In the genomic region with DNA sequence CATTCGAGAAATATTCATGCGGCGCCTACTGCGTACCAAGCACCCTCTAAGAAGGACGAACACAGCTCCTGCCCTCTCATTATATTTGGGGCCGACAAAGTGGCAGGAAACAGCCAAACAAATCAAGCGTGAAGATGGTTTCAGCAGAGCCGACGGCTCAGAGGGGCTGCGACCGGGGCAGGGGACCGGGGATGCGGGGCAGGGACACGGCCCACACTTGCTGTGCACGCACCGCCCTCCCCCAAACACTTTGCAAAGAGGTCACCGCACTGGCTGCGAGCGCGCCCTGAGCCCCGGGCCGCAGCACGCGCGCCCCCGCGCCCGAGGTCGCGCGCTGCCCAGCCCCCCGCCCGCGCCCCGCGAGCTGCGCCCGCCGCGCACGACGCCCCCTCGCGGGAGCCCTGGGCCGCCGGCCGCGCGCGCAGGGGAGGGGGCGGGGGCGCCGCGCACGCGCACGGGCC, we compare ENCODE assay signal across 8 cellular contexts. TPM values are rescaled to one million over a fixed set of nuclear protein-coding genes. Genes with fewer than 3 reads are reported as not detected.
A peak's percentile ranks its signal among the peaks of the same experiment; 100 is the strongest.
DNase-seq lines count a peak whose midpoint lies in the region; ATAC-seq, FAIRE-seq and TF ChIP-seq lines count a peak whose summit lies in the region.

No MANE protein-coding gene starts in this region.

- H3K56ac ChIP-seq in H1 (replicated peaks; ENCODE audit: insufficient read length, low read depth, low read length) = no peak overlapping the region

- peak overlapping the region in 1 of 7 donors; percentile 70 for H3K27ac Mint-ChIP-seq in CD4-positive, alpha-beta memory T cell
- peak overlapping the region; percentile 20 to 69 for H3K27ac Mint-ChIP-seq in T-cell

- H2AK5ac ChIP-seq in H1 (ENCODE audit: low read depth, low read length) = no peak overlapping the region

- peaks cover 7% of the 10 kb centered on the region for H3K79me1 ChIP-seq in H1 (ENCODE audit: low read depth, low read length)

- H3K27ac ChIP-seq in CD4-positive, alpha-beta memory T cell (ENCODE audit: low read depth, low read length) = no peak overlapping the region
- peak overlapping the region; percentile 18; the same call in 1 of the 2 replicates for H3K27ac ChIP-seq in HCT116 (ENCODE audit: low read depth, low read length)
- no peak overlapping the region for H3K27ac ChIP-seq in H1 (ENCODE audit: low read depth, low read length)
- H3K27ac ChIP-seq in uterus = peak overlapping the region; percentile 82 to 84

- H3K9me2 ChIP-seq in HCT116 (ENCODE audit: insufficient read depth) = no peaks in the 10 kb centered on the region

- TF ChIP-seq CTCF in HCT116 (IDR thresholded peaks at IDR 0.05 in 2 of 3, conservative IDR thresholded peaks at IDR 0.05 in 1 of 3; ENCODE audit: borderline replicate concordance in 1 of 3, insufficient read depth in 1 of 3, low read depth in 2 of 3, low read length in 2 of 3) (no peak), H1 (IDR thresholded peaks at IDR 0.05; ENCODE audit: control extremely low read depth in 1 of 3, insufficient read depth in 1 of 3, low read depth in 1 of 3, low read length in 3 of 3) (peak in 1 of 3 experiments; percentile 9; a peak in 1 of 4 replicates), uterus (IDR thresholded peaks at IDR 0.05) (no peak)

- WGBS in H1 (ENCODE audit: extremely low coverage in 1 of 2, insufficient coverage in 1 of 2, insufficient read length in 1 of 2, insufficient replicate concordance in 2 of 2, low coverage in 1 of 2, low lambda C conversion rate in 2 of 2, missing lambda C conversion rate in 1 of 2), 2 experiments = 7% methylated on average over 26 of the region's 57 CpGs; no CpG with 5 or more reads in 1 of the 2 experiments

- H4K91ac ChIP-seq in H1 (replicated peaks; ENCODE audit: insufficient read length, low read length) = no peak overlapping the region

- H2BK20ac ChIP-seq in H1 (ENCODE audit: low read length) = no peak overlapping the region

- no peak overlapping the region for H3K4ac ChIP-seq in H1 (replicated peaks; ENCODE audit: insufficient read length, low read depth, low read length)

- H3K36me3 Mint-ChIP-seq in CD4-positive, alpha-beta memory T cell = no peaks in the 10 kb centered on the region
- H3K36me3 Mint-ChIP-seq in T-cell = no peaks in the 10 kb centered on the region

- peaks cover 17 to 19% of the 10 kb centered on the region in 2 donors for H3K27me3 Mint-ChIP-seq in CD4-positive, alpha-beta memory T cell
- H3K27me3 Mint-ChIP-seq in T-cell = peaks cover 0 to 16% of the 10 kb centered on the region in 2 donors

- intact Hi-C loops in CD4-positive, alpha-beta memory T cell (cut with micrococcal nuclease) = no loop called here
- intact Hi-C loops in HCT116 (cut with micrococcal nuclease) = no loop called here
- intact Hi-C loops in uterus (cut with DNase I; ENCODE audit: low total_unique reads) = no loop called here

- peaks cover 5% of the 10 kb centered on the region; the same call in 1 of the 2 replicates for H3K79me2 ChIP-seq in HCT116 (ENCODE audit: insufficient read depth, low read length)
- H3K79me2 ChIP-seq in H1 (ENCODE audit: control insufficient read depth in 1 of 2, insufficient read depth in 2 of 2, low read length in 2 of 2) = peaks cover 0 to 5% of the 10 kb centered on the region in 2 experiments; a peak in 1 of 4 replicates

- POLR2A ChIA-PET in CD4-positive, alpha-beta memory T cell (lab: Charles Lee; ENCODE audit: partially characterized antibody) = interaction anchor here (1.3 to 1.7 kb wide), 2 partner anchors 30 to 49 kb away, joined by 3 to 6 read pairs; partner anchors contain the start of gene RPL3
- POLR2A ChIA-PET in HCT116 (lab: Charles Lee) (interaction anchor here (2.3 kb wide), 1 partner anchor 30 kb away, joined by 7 read pairs; the partner anchor contains the start of gene RPL3), T-cell (lab: Charles Lee) (no interaction called here), H1 (lab: Charles Lee; ENCODE audit: partially characterized antibody) (interaction anchor here (0.9 to 22.5 kb wide), 8 partner anchors 9 to 199 kb away, joined by 3 to 413 read pairs (median 4); partner anchors contain the start of genes ATF4, RPL3 and TAB1)

- H3K9ac ChIP-seq in HCT116 (ENCODE audit: low read length) (peak overlapping the region; percentile 75), H1 (replicated peaks in 1 of 4; ENCODE audit: extremely low read depth in 1 of 4, low read depth in 3 of 4, low read length in 3 of 4) (peak overlapping the region in 1 of 4 experiments; percentile 21; a peak in 3 of 7 replicates)

- CTCF ChIA-PET in CD4-positive, alpha-beta memory T cell (lab: Charles Lee; ENCODE audit: partially characterized antibody) = no interaction called here
- CTCF ChIA-PET in HCT116 (lab: Charles Lee) (interaction anchor here (1.2 kb wide), 1 partner anchor 18 kb away, joined by 5 read pairs; no protein-coding TSS in a partner anchor), T-cell (lab: Charles Lee) (interaction anchor here in 1 of 2 donors (1.2 kb wide), 1 partner anchor 178 kb away, joined by 4 read pairs; no protein-coding TSS in a partner anchor), H1 (lab: Charles Lee; ENCODE audit: partially characterized antibody) (interaction anchor here (0.5 to 2.4 kb wide), 7 partner anchors 19 to 227 kb away, joined by 3 to 10 read pairs (median 4); no protein-coding TSS in a partner anchor)

- no peak overlapping the region for H3K4me3 ChIP-seq in CD4-positive, alpha-beta memory T cell (ENCODE audit: low read length in 2 of 2)
- H3K4me3 ChIP-seq in HCT116 (replicated peaks in 1 of 2; ENCODE audit: low read depth in 1 of 2, low read length in 2 of 2) (peak overlapping the region; percentile 54 to 75), H1 (ENCODE audit: extremely low read depth in 1 of 4, insufficient read depth in 2 of 4, low read depth in 3 of 4, low read length in 4 of 4) (peak overlapping the region; percentile 70 to 93 (median 74)), mononuclear cell (ENCODE audit: low read length) (peak overlapping the region; percentile 50), uterus (peak overlapping the region; percentile 70 to 86)

- H2BK120ac ChIP-seq in H1 (replicated peaks; ENCODE audit: low read depth, low read length) = no peak overlapping the region

- FAIRE-seq in H1 (lab: Jason Lieb, UNC) = no peak

- H4K20me1 ChIP-seq in HCT116 (ENCODE audit: insufficient read depth) (no peaks in the 10 kb centered on the region), H1 (replicated peaks in 1 of 2; ENCODE audit: control insufficient read depth in 1 of 2, insufficient read depth in 2 of 2, low read length in 2 of 2) (peaks cover 0 to 5% of the 10 kb centered on the region in 2 experiments)

- peaks cover 9% of the 10 kb centered on the region for H3K27me3 ChIP-seq in CD4-positive, alpha-beta memory T cell (ENCODE audit: insufficient read depth, low read length)
- no peaks in the 10 kb centered on the region for H3K27me3 ChIP-seq in HCT116 (ENCODE audit: insufficient read depth, low read length)
- peaks cover 0 to 4% (median 4%) of the 10 kb centered on the region in 4 experiments; a peak in 2 of 7 replicates for H3K27me3 ChIP-seq in H1 (replicated peaks in 1 of 4; ENCODE audit: control insufficient read depth in 3 of 4, extremely low read depth in 1 of 4, insufficient read depth in 3 of 4, low read length in 3 of 4)
- no peaks in the 10 kb centered on the region for H3K27me3 ChIP-seq in mononuclear cell (ENCODE audit: insufficient read depth, low read length)
- H3K27me3 ChIP-seq in uterus = no peaks in the 10 kb centered on the region

- TF ChIP-seq RAD21 in HCT116 (IDR thresholded peaks at IDR 0.05; ENCODE audit: low read depth) (no peak), H1 (IDR thresholded peaks at IDR 0.05 in 1 of 2, conservative IDR thresholded peaks at IDR 0.05 in 1 of 2; ENCODE audit: low read depth in 2 of 2, low read length in 2 of 2) (no peak)

- no TSS peak for BruUV-seq in HCT116 (replicated peaks; lab: Mats Ljungman, UMichigan)

- no peak overlapping the region for H4K5ac ChIP-seq in H1 (ENCODE audit: insufficient read length, low read depth, low read length)

- peak overlapping the region; percentile 60; the same call in 1 of the 2 replicates for H2BK5ac ChIP-seq in H1 (ENCODE audit: low read depth, low read length)

- H3K14ac ChIP-seq in H1 (ENCODE audit: insufficient read length) = no peak overlapping the region

- H3K4me2 ChIP-seq in HCT116 (ENCODE audit: low read length) = peak overlapping the region; percentile 91
- H3K4me2 ChIP-seq in H1 (ENCODE audit: insufficient read depth in 1 of 2, low read depth in 2 of 2, low read length in 2 of 2) = peak overlapping the region; percentile 86 to 98

- H3K36me3 ChIP-seq in CD4-positive, alpha-beta memory T cell (ENCODE audit: insufficient read depth, low read length) = no peaks in the 10 kb centered on the region
- no peaks in the 10 kb centered on the region for H3K36me3 ChIP-seq in HCT116 (ENCODE audit: control insufficient read depth in 1 of 2, insufficient read depth in 2 of 2, low read length in 2 of 2)
- no peaks in the 10 kb centered on the region for H3K36me3 ChIP-seq in H1 (ENCODE audit: control insufficient read depth in 2 of 4, insufficient read depth in 4 of 4, low read length in 3 of 4)
- H3K36me3 ChIP-seq in uterus = no peaks in the 10 kb centered on the region

- H2AFZ ChIP-seq in HCT116 (ENCODE audit: low read depth, low read length, poor library complexity, severe bottlenecking) = peak overlapping the region; percentile 80
- peak overlapping the region; percentile 91; the same call in 1 of the 2 replicates for H2AFZ ChIP-seq in H1 (ENCODE audit: low read length)

- H3K23me2 ChIP-seq in H1 (ENCODE audit: low read depth, low read length) = peaks cover 13% of the 10 kb centered on the region

- peak; percentile 70 for ATAC-seq in HCT116
- peak; percentile 63 to 71 (median 66) for ATAC-seq in T-cell (replicated peaks in 1 of 4)
- no peak for ATAC-seq in GM18498 (IDR thresholded peaks at IDR 0.05; ENCODE audit: unreplicated experiment)

- 0 out of 2 replicates have a peak overlapping the region, but pooled peaks have one; percentile 69 for H2BK12ac ChIP-seq in H1 (ENCODE audit: low read depth, low read length)

- H3K4me3 Mint-ChIP-seq in CD4-positive, alpha-beta memory T cell = peak overlapping the region; percentile 60 to 88 (median 82)
- H3K4me3 Mint-ChIP-seq in T-cell = peak overlapping the region; percentile 73 to 87 (median 83)

- no peak overlapping the region for H2BK15ac ChIP-seq in H1 (ENCODE audit: low read length)

- RAD21 ChIA-PET in HCT116 (lab: Charles Lee; ENCODE audit: low non-redundant PET in 1 of 2, low total read pairs in 2 of 2, uncharacterized antibody in 2 of 2, unreplicated experiment in 2 of 2) = no interaction called here

- H3K9me3 Mint-ChIP-seq in CD4-positive, alpha-beta memory T cell = no peaks in the 10 kb centered on the region
- no peaks in the 10 kb centered on the region for H3K9me3 Mint-ChIP-seq in T-cell

- peaks cover 3 to 17% (median 6%) of the 10 kb centered on the region in 4 donors for H3K4me1 Mint-ChIP-seq in CD4-positive, alpha-beta memory T cell
- H3K4me1 Mint-ChIP-seq in T-cell = peaks cover 9 to 22% (median 10%) of the 10 kb centered on the region in 3 donors

- no peak overlapping the region for H3K23ac ChIP-seq in H1 (ENCODE audit: insufficient read length)

- no peaks in the 10 kb centered on the region for H3K9me3 ChIP-seq in CD4-positive, alpha-beta memory T cell (ENCODE audit: control insufficient read depth in 1 of 2, low read length in 2 of 2)
- H3K9me3 ChIP-seq in HCT116 (ENCODE audit: control insufficient read depth in 1 of 2, insufficient read depth in 1 of 2, low read depth in 1 of 2, low read length in 2 of 2) = no peaks in the 10 kb centered on the region
- no peaks in the 10 kb centered on the region for H3K9me3 ChIP-seq in H1 (ENCODE audit: insufficient read depth in 2 of 2, low read depth in 1 of 2, low read length in 1 of 2)
- H3K9me3 ChIP-seq in mononuclear cell (ENCODE audit: low read depth, low read length) = no peaks in the 10 kb centered on the region
- no peaks in the 10 kb centered on the region for H3K9me3 ChIP-seq in uterus

- H4K8ac ChIP-seq in H1 (ENCODE audit: extremely low read depth, insufficient read depth, low read length) = peak overlapping the region; percentile 54; the same call in 1 of the 2 replicates

- TF ChIP-seq EP300 in H1 (IDR thresholded peaks at IDR 0.05; ENCODE audit: borderline replicate concordance in 1 of 2, low read depth in 2 of 2, low read length in 2 of 2) = no peak

- 0 out of 2 replicates have a peak overlapping the region, but pooled peaks have one; percentile 68 for H3K18ac ChIP-seq in H1 (ENCODE audit: extremely low read depth, low read length)

- DNase-seq in CD4-positive, alpha-beta memory T cell = peak in 3 of 5 donors; percentile 3 to 12 (median 11)
- DNase-seq in HCT116 (ENCODE audit: low read depth, low spot score) (no peak), T-cell (peak in 15 of 34 experiments; percentile 7 to 39 (median 19)), H1 (ENCODE audit: low read depth in 1 of 2, low spot score in 2 of 2) (peak in 1 of 2 experiments; percentile 70), uterus (peak; percentile 39 to 49), ureter (ENCODE audit: low spot score) (no peak)

- peaks cover 4% of the 10 kb centered on the region for H3K4me1 ChIP-seq in CD4-positive, alpha-beta memory T cell (ENCODE audit: insufficient read depth, low read length)
- H3K4me1 ChIP-seq in HCT116 (ENCODE audit: control insufficient read depth in 1 of 2, insufficient read depth in 2 of 2, low read length in 2 of 2) = peaks cover 19 to 40% of the 10 kb centered on the region in 2 experiments; a peak in 3 of 4 replicates
- H3K4me1 ChIP-seq in H1 (replicated peaks in 1 of 4; ENCODE audit: control insufficient read depth in 3 of 4, insufficient read depth in 4 of 4, low read length in 3 of 4) = peaks cover 5 to 29% (median 19%) of the 10 kb centered on the region in 4 experiments
- peaks cover 37% of the 10 kb centered on the region for H3K4me1 ChIP-seq in mononuclear cell (ENCODE audit: insufficient read depth, low read length)
- no peaks in the 10 kb centered on the region for H3K4me1 ChIP-seq in uterus

- TF ChIP-seq POLR2A in HCT116 (IDR thresholded peaks at IDR 0.05; ENCODE audit: borderline replicate concordance, extremely low read depth, insufficient read depth, insufficient read length) (no peak), H1 (IDR thresholded peaks at IDR 0.05; ENCODE audit: control extremely low read depth in 1 of 2, low read depth in 2 of 2, low read length in 2 of 2) (no peak), uterus (IDR thresholded peaks at IDR 0.05) (no peak)

RNA-seq across cellular contexts. Expression of gene SYNGR1, which starts 0.3 kb away (rescaled TPM):
- total RNA-seq in CD4-positive, alpha-beta memory T cell = not detected
- under 1 TPM; 0.30 to 0.62 TPM for polyA plus RNA-seq in CD4-positive, alpha-beta memory T cell
- total RNA-seq in HCT116 (2021; ENCODE audit: unreplicated experiment) = 20.7 TPM
- 31.1 and 42.6 TPM in 2 replicates for polyA plus RNA-seq in HCT116 (2012)
- total RNA-seq in T-cell = 1 to 10 TPM; 1.1 to 4.3 (median 2.7) TPM
- 32.5 and 32.7 TPM in 2 replicates for total RNA-seq in H1 (2021; fragmentation: NEBNext Ultra II Directional; extraction: Animal tissue kit (Norgen Biotek cat#: 25700))
- 84.7 and 98.9 TPM in 2 replicates for polyA plus RNA-seq in H1 (2011; rRNA removed)
- polyA plus RNA-seq in H1 (2011; cell fraction: cytosol; rRNA removed) = 86.1 TPM
- 107 TPM for polyA plus RNA-seq in H1 (2011; cell fraction: nucleus; rRNA removed)
- polyA plus RNA-seq in H1 (2012, experiment 1 of 2) = 22.3 to 55.2 TPM (median 50.2 TPM) in 4 replicates
- 31.1 TPM for polyA plus RNA-seq in H1 (2012, experiment 2 of 2)
- polyA plus RNA-seq in H1 (2013, experiment 1 of 2) = 31.4 TPM
- polyA plus RNA-seq in H1 (2013, experiment 2 of 2) = 34.9 TPM
- polyA minus RNA-seq in H1 (2011; rRNA and poly(A)+ RNA removed) = 21.3 and 25.3 TPM in 2 replicates
- polyA minus RNA-seq in H1 (2011; cell fraction: cytosol; rRNA and poly(A)+ RNA removed) = 23.3 TPM
- 25.3 TPM for polyA minus RNA-seq in H1 (2011; cell fraction: nucleus; rRNA and poly(A)+ RNA removed)
- total RNA-seq in mononuclear cell = 6.5 TPM
- 10 to 100 TPM; 12.9 to 57.9 (median 35.4) TPM for total RNA-seq in uterus
- total RNA-seq in ureter = 32.6 TPM

RNA-seq across cellular contexts. Expression of gene RPL3, which starts 30.1 kb away (rescaled TPM):
- 1,000 to 10,000 TPM; 3,492 to 3,635 TPM for total RNA-seq in CD4-positive, alpha-beta memory T cell
- polyA plus RNA-seq in CD4-positive, alpha-beta memory T cell = 1,000 to 10,000 TPM; 3,292 to 4,075 TPM
- total RNA-seq in HCT116 (2021; ENCODE audit: unreplicated experiment) (2,966 TPM), T-cell (1,000 to 10,000 TPM; 3,304 to 3,660 (median 3,479) TPM), mononuclear cell (4,267 TPM), uterus (1,000 to 10,000 TPM; 1,498 to 2,840 (median 2,333) TPM), ureter (2,529 TPM)
- 4,751 and 5,637 TPM in 2 replicates for polyA plus RNA-seq in HCT116 (2012)
- total RNA-seq in H1 (2021; fragmentation: NEBNext Ultra II Directional; extraction: Animal tissue kit (Norgen Biotek cat#: 25700)) = 2,801 and 2,865 TPM in 2 replicates
- polyA plus RNA-seq in H1 (2011; rRNA removed) = 5,362 and 5,466 TPM in 2 replicates
- polyA plus RNA-seq in H1 (2011; cell fraction: cytosol; rRNA removed) = 8,556 TPM
- 6,792 TPM for polyA plus RNA-seq in H1 (2011; cell fraction: nucleus; rRNA removed)
- 3,449 to 5,365 TPM (median 4,851 TPM) in 4 replicates for polyA plus RNA-seq in H1 (2012, experiment 1 of 2)
- polyA plus RNA-seq in H1 (2012, experiment 2 of 2) = 2,078 TPM
- 2,295 TPM for polyA plus RNA-seq in H1 (2013, experiment 1 of 2)
- 2,292 TPM for polyA plus RNA-seq in H1 (2013, experiment 2 of 2)
- 1,769 and 1,871 TPM in 2 replicates for polyA minus RNA-seq in H1 (2011; rRNA and poly(A)+ RNA removed)
- polyA minus RNA-seq in H1 (2011; cell fraction: cytosol; rRNA and poly(A)+ RNA removed) = 1,662 TPM
- polyA minus RNA-seq in H1 (2011; cell fraction: nucleus; rRNA and poly(A)+ RNA removed) = 2,188 TPM

RNA-seq across cellular contexts. Expression of gene TAB1, which starts 50.0 kb away (rescaled TPM):
- total RNA-seq in CD4-positive, alpha-beta memory T cell = 10 to 100 TPM; 43.5 to 52.9 TPM
- polyA plus RNA-seq in CD4-positive, alpha-beta memory T cell = 1 to 10 TPM; 4.0 TPM
- total RNA-seq in HCT116 (2021; ENCODE audit: unreplicated experiment) (25.4 TPM), T-cell (10 to 100 TPM; 24.1 to 46.7 (median 44.0) TPM), mononuclear cell (9.1 TPM), uterus (10 to 100 TPM; 23.0 to 44.0 (median 42.0) TPM), ureter (27.5 TPM)
- polyA plus RNA-seq in HCT116 (2012) = 16.6 and 17.3 TPM in 2 replicates
- total RNA-seq in H1 (2021; fragmentation: NEBNext Ultra II Directional; extraction: Animal tissue kit (Norgen Biotek cat#: 25700)) = 23.1 and 26.1 TPM in 2 replicates
- polyA plus RNA-seq in H1 (2011; rRNA removed) = 38.0 and 77.1 TPM in 2 replicates
- 41.7 TPM for polyA plus RNA-seq in H1 (2011; cell fraction: cytosol; rRNA removed)
- polyA plus RNA-seq in H1 (2011; cell fraction: nucleus; rRNA removed) = 53.9 TPM
- 17.0 to 29.1 TPM (median 26.8 TPM) in 4 replicates for polyA plus RNA-seq in H1 (2012, experiment 1 of 2)
- polyA plus RNA-seq in H1 (2012, experiment 2 of 2) = 22.4 TPM
- 16.1 TPM for polyA plus RNA-seq in H1 (2013, experiment 1 of 2)
- polyA plus RNA-seq in H1 (2013, experiment 2 of 2) = 15.7 TPM
- polyA minus RNA-seq in H1 (2011; rRNA and poly(A)+ RNA removed) = 22.1 and 25.9 TPM in 2 replicates
- 29.2 TPM for polyA minus RNA-seq in H1 (2011; cell fraction: cytosol; rRNA and poly(A)+ RNA removed)
- polyA minus RNA-seq in H1 (2011; cell fraction: nucleus; rRNA and poly(A)+ RNA removed) = 18.2 TPM

Comparison
In these comparisons a context has a peak if more than half of its experiments do, and no peak if none do; other contexts are left out.
1. DNase-seq: peak in CD4-positive, alpha-beta memory T cell (3 of 5) and uterus (2 of 2); none in HCT116 (single experiment) and ureter (single experiment).
2. H3K27ac ChIP-seq: peak in HCT116 (single experiment) and uterus (2 of 2); none in CD4-positive, alpha-beta memory T cell (single experiment) and H1 (single experiment).
3. H3K4me3 ChIP-seq: peak in HCT116 (2 of 2), H1 (4 of 4), mononuclear cell (single experiment) and uterus (2 of 2); none in CD4-positive, alpha-beta memory T cell (0 of 2).
4. POLR2A ChIA-PET loops: an anchor here in CD4-positive, alpha-beta memory T cell (1.3 to 1.7 kb wide), HCT116 (2.3 kb wide) and H1 (0.9 to 22.5 kb wide); none called in T-cell.